24 cellular contexts compared by ENCODE assay signal in genomic region chr11:110728883-110729282, GRCh38. TPM values are rescaled to one million over a fixed set of nuclear protein-coding genes. Genes with fewer than 3 reads are reported as not detected.
"Had no signal": no experiment of that assay in that cellular context is flagged by ENCODE, and none has a peak within 500 bp of the region (broad histone marks: within the 10 kb centered on the region; RNA-seq: fewer than 3 reads in every experiment).

No MANE protein-coding gene starts in this region.

- H3K9me3 ChIP-seq: right lobe of liver had no signal

- H3K27ac ChIP-seq: hepatocyte, right lobe of liver, skin epidermis had no signal

- H3K27me3 ChIP-seq: hepatocyte, right lobe of liver, tibial nerve had no signal

- H3K4me1 ChIP-seq: right lobe of liver, tibial nerve had no signal

- H3K4me2 ChIP-seq: hepatocyte had no signal

- ATAC-seq: esophagus mucosa; naive thymus-derived CD4-positive, alpha-beta T cell; right lobe of liver had no signal

- FAIRE-seq: colon, urothelium cell line had no signal

- H2AFZ ChIP-seq: hepatocyte had no signal

- DNase-seq: activated B cell treated with CpG ODN at 0.5 μM for 24 hours; activated CD4-positive, alpha-beta T cell treated with anti-CD3 and anti-CD28 coated beads for 4 hours; activated CD4-positive, alpha-beta T cell treated with anti-CD3 and anti-CD28 coated beads, Interleukin-2, amount 50 U/mL, for 48 hours; activated naive CD4-positive, alpha-beta T cell treated with Interleukin-2 at 50 U/mL for 16 hours; activated naive CD8-positive, alpha-beta T cell treated with anti-CD3 and anti-CD28 coated beads, Interleukin-2, amount 10 ng/mL, durations not matched to agents 7 days and 5 days; activated T-cell treated with anti-CD3 and anti-CD28 coated beads, Interleukin-2, amount 50 U/mL, for 48 hours; anterior cingulate cortex; central memory CD4-positive, alpha-beta T cell; effector memory CD4-positive, alpha-beta T cell; foreskin melanocyte; glutamatergic neuron; mesendoderm; naive thymus-derived CD4-positive, alpha-beta T cell; occipital lobe; posterior cingulate gyrus; right lobe of liver; stimulated activated CD4-positive, alpha-beta T cell treated with anti-CD3 and anti-CD28 coated beads, Interleukin-1b, Interleukin-23, amount 100 ng/mL, for 48 hours; T1000 had no signal

- H3K36me3 ChIP-seq: right lobe of liver, tibial nerve had no signal

- H3K4me3 ChIP-seq: hepatocyte, right lobe of liver, skin epidermis, tibial nerve had no signal

RNA-seq across cellular contexts. Expression of gene ARHGAP20, which starts 16.6 kb away (rescaled TPM):
- polyA plus RNA-seq: naive thymus-derived CD4-positive, alpha-beta T cell had no signal
